Comparison of ENCODE assay signal across 16 cellular contexts in genomic region chr12:97177482-97177881, GRCh38.
DNase-seq lines count a peak whose midpoint lies in the region; ATAC-seq and TF ChIP-seq lines count a peak whose summit lies in the region.
"Had no signal": no experiment of that assay in that cellular context is flagged by ENCODE, and none has a peak within 500 bp of the region (broad histone marks: within the 10 kb centered on the region; RNA-seq: fewer than 3 reads in every experiment).

No MANE protein-coding gene starts in this region.

- no peak for TF ChIP-seq RAD21 in Ishikawa (IDR thresholded peaks at IDR 0.05; ENCODE audit: low read depth)

- ATAC-seq in HG03280 (IDR thresholded peaks at IDR 0.05; ENCODE audit: unreplicated experiment) (no peak), HG03039 (IDR thresholded peaks at IDR 0.05; ENCODE audit: unreplicated experiment) (no peak)
- ATAC-seq in stimulated activated naive CD8-positive, alpha-beta T cell treated with anti-CD3 and anti-CD28 coated beads, Interleukin-15, Interleukin-2, amounts not matched to agents 100 U/mL and 50 U/mL, for 24 hours = no peak
- ATAC-seq: K562, Panc1 had no signal

- DNase-seq in Daoy (ENCODE audit: low read depth) = peak; percentile 21
- peak; percentile 84 for DNase-seq in T1000 (lab: John Stamatoyannopoulos, UW)
- peak; percentile 36 for DNase-seq in kidney glomerular epithelial cell (lab: John Stamatoyannopoulos, UW)
- no peak for DNase-seq in stimulated activated naive CD8-positive, alpha-beta T cell treated with anti-CD3 and anti-CD28 coated beads, Interleukin-15, Interleukin-2, amounts not matched to agents 100 U/mL and 50 U/mL, for 24 hours
- DNase-seq in GM03348 (ENCODE audit: low spot score) = no peak
- DNase-seq: CD4-positive, alpha-beta memory T cell; DND-41; H9; NCI-H1092 treated with DMSO at 0.1 percent for 48 hours; NCI-H1694 treated with DMSO at 0.1 percent for 48 hours; SHP77 treated with DMSO at 0.1 percent for 48 hours had no signal

- TF ChIP-seq EP300 in Ishikawa (IDR thresholded peaks at IDR 0.05; ENCODE audit: borderline replicate concordance) = peak; percentile 67; the same call in 1 of the 2 replicates

TF ChIP-seq in Ishikawa, 13 proteins besides CTCF, POLR2A, EP300 and RAD21:
- TF ChIP-seq ZBTB7A (IDR thresholded peaks at IDR 0.05; ENCODE audit: low read depth) (no peak), NFIC (IDR thresholded peaks at IDR 0.05) (peak; percentile 56), TEAD4 (IDR thresholded peaks at IDR 0.05) (peak; percentile 74), TCF12 (IDR thresholded peaks at IDR 0.05; ENCODE audit: low read depth) (peak; percentile 69)

Comparison
In these comparisons a context has a peak if more than half of its experiments do, and no peak if none do; other contexts are left out.
1. DNase-seq: peak in Daoy (single experiment), T1000 (single experiment) and kidney glomerular epithelial cell (single experiment); none in stimulated activated naive CD8-positive, alpha-beta T cell treated with anti-CD3 and anti-CD28 coated beads, Interleukin-15, Interleukin-2, amounts not matched to agents 100 U/mL and 50 U/mL, for 24 hours (single experiment) and GM03348 (single experiment).